In the genomic region with DNA sequence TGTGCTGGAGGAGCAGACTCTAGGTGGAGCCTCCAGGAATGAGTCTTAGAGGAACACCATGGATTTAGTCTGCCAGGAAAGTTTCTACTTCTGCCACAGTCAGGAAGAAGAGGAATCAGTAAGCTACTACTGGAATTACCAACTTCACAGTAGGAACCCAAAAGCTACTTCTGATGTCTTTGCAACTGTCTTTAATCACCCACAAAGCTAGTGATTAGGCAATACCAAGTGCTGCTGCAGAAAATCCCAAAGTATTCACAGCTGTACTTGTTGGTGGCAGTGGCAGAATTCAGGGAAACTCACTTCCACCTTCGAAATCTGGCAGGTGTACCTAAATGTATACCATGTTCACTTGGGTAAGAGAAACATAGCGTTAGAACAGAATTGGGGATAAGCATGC, we compare ENCODE assay signal across 23 cellular contexts.
"Had no signal": no experiment of that assay in that cellular context is flagged by ENCODE, and none has a peak within 500 bp of the region (broad histone marks: within the 10 kb centered on the region; RNA-seq: fewer than 3 reads in every experiment).

No MANE protein-coding gene starts in this region.

- ATAC-seq: HepG2, K562, Panc1, PC-3 had no signal

- H3K9ac ChIP-seq: KMS-11, SK-N-SH had no signal

- DNase-seq: Kasumi-1, NCI-H1092, NCI-H1105 treated with DMSO at 0.1 percent for 48 hours, NCI-H1417 treated with DMSO at 0.1 percent for 48 hours, NCI-H146, NCI-H187, NCI-H2029, NCI-H2081 treated with DMSO at 0.1 percent for 48 hours, NCI-H2171, NCI-H345, NCI-H446 treated with DMSO at 0.1 percent for 48 hours, NCI-H524, NCI-H526 treated with DMSO at 0.1 percent for 48 hours, NCI-H748 treated with DMSO at 0.1 percent for 48 hours, PC-3, SHP77, SK-N-SH, SW 1271 had no signal

- H3K9me3 ChIP-seq: SK-N-SH had no signal

- H3K4me3 ChIP-seq: K562 had no signal

- H3K27ac ChIP-seq: KMS-11, RWPE1 had no signal

- FAIRE-seq: HepG2, K562 had no signal

- H3K4me2 ChIP-seq: KMS-11, SK-N-SH had no signal
